Comparison of ENCODE assay signal across 22 cellular contexts in the genomic region with DNA sequence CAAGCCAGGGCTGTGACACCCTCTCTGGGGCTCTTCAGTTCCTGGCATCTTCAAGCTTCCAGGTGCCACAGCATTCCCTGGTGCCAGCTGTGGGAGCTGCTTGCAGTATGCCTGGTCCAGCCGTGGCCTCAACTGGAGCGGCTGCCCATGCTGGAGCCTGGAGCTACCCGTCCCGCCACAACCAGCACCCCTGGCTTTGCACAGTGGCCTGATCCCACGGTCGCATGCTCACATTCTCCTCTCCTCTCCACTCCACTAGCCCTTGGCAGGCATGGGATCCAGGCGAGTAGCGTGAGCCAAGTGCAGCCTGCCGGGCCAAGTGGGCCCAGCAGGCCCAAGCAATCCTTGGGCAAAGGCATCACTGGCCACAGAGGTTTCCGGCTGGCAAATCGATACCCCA.
DNase-seq lines count a peak whose midpoint lies in the region; ATAC-seq and TF ChIP-seq lines count a peak whose summit lies in the region.
"Had no signal": no experiment of that assay in that cellular context is flagged by ENCODE, and none has a peak within 500 bp of the region (broad histone marks: within the 10 kb centered on the region; RNA-seq: fewer than 3 reads in every experiment).

No MANE protein-coding gene starts in this region.

- peak; percentile 14 for DNase-seq in left cardiac atrium
- DNase-seq in cardiac septum (ENCODE audit: low spot score), result no peak
- DNase-seq in posterior vena cava (ENCODE audit: low spot score), result peak; percentile 59
- no peak for DNase-seq in dermis blood vessel endothelial cell
- DNase-seq: AML-193; CD4-positive, alpha-beta memory T cell; CD4-positive, CD25-positive, alpha-beta regulatory T cell; CD8-positive, alpha-beta memory T cell; COR-L47; DMS 273 treated with DMSO at 0.1 percent for 48 hours; DMS153; DMS53; DMS79; DND-41; EL; GDM1 had no signal

- TF ChIP-seq CTCF in C4-2B (conservative IDR thresholded peaks at IDR 0.05), result no peak

- ATAC-seq in left cardiac atrium (no peak), HG03097 (IDR thresholded peaks at IDR 0.05; ENCODE audit: low FRiP score, unreplicated experiment) (no peak)
- ATAC-seq: A549, GM12878 had no signal

- peak overlapping the region; percentile 43; the same call in 1 of the 2 replicates for H3K27ac ChIP-seq in C4-2B
- H3K27ac ChIP-seq: 22Rv1; A549; BLaER1 treated with 17β-estradiol and CSF1 and Interleukin-3, amounts not matched to agents 10 nM and 100 nM had no signal

- intact Hi-C loops in left cardiac atrium (cut with DNase I) (no loop called here), cardiac septum (cut with DNase I) (no loop called here), posterior vena cava (cut with DNase I) (no loop called here)

Comparison
In these comparisons a context has a peak if more than half of its experiments do, and no peak if none do; other contexts are left out.
1. DNase-seq: peak in left cardiac atrium (single experiment) and posterior vena cava (single experiment); none in cardiac septum (single experiment) and dermis blood vessel endothelial cell (single experiment).